28 cellular contexts compared by ENCODE assay signal in the genomic region with DNA sequence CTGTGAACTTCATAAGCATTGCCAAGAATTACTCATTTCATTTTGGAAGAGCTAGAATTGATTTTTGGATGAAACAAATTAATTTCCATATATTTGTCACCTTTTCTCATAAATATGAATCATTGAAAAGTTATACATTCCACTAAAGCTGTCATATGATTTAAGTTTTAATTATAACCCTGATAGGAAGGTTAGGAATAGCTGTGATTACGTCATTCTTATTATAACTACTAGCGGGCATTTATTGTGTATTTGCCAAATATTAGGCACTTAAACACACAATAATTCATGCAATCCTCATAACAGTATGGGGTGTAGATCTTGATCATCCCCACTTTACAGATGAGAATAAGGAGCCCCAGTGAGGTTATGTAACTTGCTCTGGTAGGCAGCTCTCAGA.
"Had no signal": no experiment of that assay in that cellular context is flagged by ENCODE, and none has a peak within 500 bp of the region (broad histone marks: within the 10 kb centered on the region; RNA-seq: fewer than 3 reads in every experiment).

No MANE protein-coding gene starts in this region.

- H3K36me3 ChIP-seq: neutrophil, pancreas, spleen, suprapubic skin, transverse colon, upper lobe of right lung, uterus had no signal

- H3K4me2 ChIP-seq: smooth muscle cell had no signal

- ATAC-seq: naive thymus-derived CD8-positive, alpha-beta T cell; natural killer cell treated with Interleukin-12 subunit alpha and Interleukin-12 subunit beta and Interleukin-15 and Interleukin-18, amount 100 ng/mL, for 72 hours; pancreas; psoas muscle; right cardiac atrium; sciatic nerve; stimulated activated memory B cell treated with anti-CD40 and anti-IgM and Interleukin-4, amounts not matched to agents 10 μg/mL and 1 μg/mL and 100 μg/mL, for 72 hours; stimulated activated naive CD8-positive, alpha-beta T cell treated with anti-CD3 and anti-CD28 coated beads, Interleukin-15, amount 100 ng/mL, for 72 hours; stimulated activated naive CD8-positive, alpha-beta T cell treated with anti-CD3 and anti-CD28 coated beads, Interleukin-15, Interleukin-2, amounts not matched to agents 100 U/mL and 50 U/mL, for 24 hours; upper lobe of right lung had no signal

- H3K27ac ChIP-seq: neutrophil, pancreas, psoas muscle, skin epidermis, spleen, suprapubic skin, testis, tibial artery, transverse colon, upper lobe of right lung, uterus had no signal

- H3K4me3 ChIP-seq: pancreas, psoas muscle, skin epidermis, smooth muscle cell, spleen, suprapubic skin, testis, tibial artery, transverse colon, upper lobe of right lung, uterus had no signal

- FAIRE-seq: pancreas had no signal

- DNase-seq: naive thymus-derived CD8-positive, alpha-beta T cell; nephron progenitor cell; nucleus accumbens; pancreas; psoas muscle; right cardiac atrium; spleen; stimulated activated CD4-positive, alpha-beta T cell treated with anti-CD3 and anti-CD28 coated beads, Interleukin-12 subunit alpha, Interleukin-12 subunit beta, amount 100 ng/mL, for 4 hours; stimulated activated CD4-positive, alpha-beta T cell treated with anti-CD3 and anti-CD28 coated beads, Interleukin-1b, Interleukin-23, amount 100 ng/mL, for 48 hours; stimulated activated CD4-positive, alpha-beta T cell treated with anti-CD3 and anti-CD28 coated beads, Interleukin-4, amount 100 ng/mL, for 1 hour; stimulated activated CD4-positive, alpha-beta T cell treated with anti-CD3 and anti-CD28 coated beads, Interleukin-4, amount 100 ng/mL, for 4 hours; stimulated activated CD8-positive, alpha-beta memory T cell treated with anti-CD3 and anti-CD28 coated beads, Interleukin-4, amount 100 ng/mL, for 48 hours; stimulated activated naive CD4-positive, alpha-beta T cell; stimulated activated naive CD8-positive, alpha-beta T cell treated with anti-CD3 and anti-CD28 coated beads, Interleukin-15, amount 100 ng/mL, for 72 hours; stimulated activated naive CD8-positive, alpha-beta T cell treated with anti-CD3 and anti-CD28 coated beads, Interleukin-15, Interleukin-2, amounts not matched to agents 100 U/mL and 50 U/mL, for 24 hours; substantia nigra; testis; tibial artery; transverse colon; upper lobe of right lung; uterus had no signal

- H3K4me1 ChIP-seq: pancreas, suprapubic skin, transverse colon, upper lobe of right lung, uterus had no signal

- H3K9me3 ChIP-seq: neutrophil, pancreas, psoas muscle, spleen, suprapubic skin, testis, tibial artery, transverse colon, upper lobe of right lung, uterus had no signal

- H3K27me3 ChIP-seq: neutrophil, pancreas, spleen, suprapubic skin, testis, tibial artery, transverse colon, upper lobe of right lung, uterus had no signal
